ENCODE assay signal across 13 cellular contexts in genomic region chr2:70181363-70181956, GRCh38. TPM values are rescaled to one million over a fixed set of nuclear protein-coding genes. Genes with fewer than 3 reads are reported as not detected.
DNase-seq lines count a peak whose midpoint lies in the region; ATAC-seq and TF ChIP-seq lines count a peak whose summit lies in the region.
"Had no signal": no experiment of that assay in that cellular context is flagged by ENCODE, and none has a peak within 500 bp of the region (broad histone marks: within the 10 kb centered on the region; RNA-seq: fewer than 3 reads in every experiment).

No MANE protein-coding gene starts in this region.

- ATAC-seq in GM18861 (IDR thresholded peaks at IDR 0.05; ENCODE audit: unreplicated experiment), result peak; percentile 78
- ATAC-seq in GM21737 (IDR thresholded peaks at IDR 0.05; ENCODE audit: unreplicated experiment), result peak; percentile 63
- ATAC-seq in HG03571 (IDR thresholded peaks at IDR 0.05; ENCODE audit: unreplicated experiment), result peak; percentile 80
- peak; percentile 89 to 92 for ATAC-seq in natural killer cell treated with Interleukin-12 subunit alpha and Interleukin-12 subunit beta and Interleukin-15 and Interleukin-18, amount 100 ng/mL, for 72 hours
- ATAC-seq in Right ventricle myocardium superior (ENCODE audit: poor library complexity), result no peak
- no peak for ATAC-seq in upper lobe of left lung (ENCODE audit: low FRiP score in 2 of 2)

- H3K36me3 ChIP-seq in GM23248 (ENCODE audit: low read depth) (peaks cover 18% of the 10 kb centered on the region; the same call in 1 of the 2 replicates), upper lobe of left lung (peaks cover 0 to 58% (median 26%) of the 10 kb centered on the region in 4 donors)

- WGBS in GM23248 (ENCODE audit: low coverage in 1 of 2, low lambda C conversion rate in 2 of 2, missing lambda C conversion rate in 2 of 2), 2 experiments, result 92 to 94% methylated on average over 16 of the region's 16 CpGs
- WGBS in upper lobe of left lung, 2 donors, result 85 to 88% methylated on average over 12 to 16 of the region's 16 CpGs

- in situ Hi-C loops in GM23248 (cut with MboI), result no loop called here

- H3K9me3 ChIP-seq in GM23248 (ENCODE audit: low read depth), result no peaks in the 10 kb centered on the region
- H3K9me3 ChIP-seq in upper lobe of left lung, result no peaks in the 10 kb centered on the region
- H3K9me3 ChIP-seq: tibial artery had no signal

- H3K27ac ChIP-seq in GM23248 (no peak overlapping the region), upper lobe of left lung (no peak overlapping the region)
- H3K27ac ChIP-seq: tibial artery had no signal

- H3K9ac ChIP-seq in GM23248, result no peak overlapping the region

- no peaks in the 10 kb centered on the region for H3K79me2 ChIP-seq in GM23248 (ENCODE audit: insufficient read depth)

- no peak for TF ChIP-seq EP300 in upper lobe of left lung (IDR thresholded peaks at IDR 0.05)

- H3K4me2 ChIP-seq in GM23248 (ENCODE audit: unreplicated experiment), result no peak overlapping the region

- H3F3A ChIP-seq in GM23248 (ENCODE audit: insufficient read depth), result peaks cover 6% of the 10 kb centered on the region

- H3K27ac Mint-ChIP-seq in natural killer cell treated with Interleukin-12 subunit alpha and Interleukin-12 subunit beta and Interleukin-15 and Interleukin-18, amount 100 ng/mL, for 72 hours, result peak overlapping the region; percentile 72 to 78
- H3K27ac Mint-ChIP-seq: activated CD4-positive, alpha-beta memory T cell treated with anti-CD3 and anti-CD28 coated beads, Interleukin-2, amount 10 ng/mL, durations not matched to agents 7 days and 5 days had no signal

- H3K4me3 ChIP-seq in GM23248, result no peak overlapping the region
- H3K4me3 ChIP-seq in upper lobe of left lung, result no peak overlapping the region
- H3K4me3 ChIP-seq: tibial artery had no signal

- H3K36me3 Mint-ChIP-seq in natural killer cell treated with Interleukin-12 subunit alpha and Interleukin-12 subunit beta and Interleukin-15 and Interleukin-18, amount 100 ng/mL, for 72 hours, result no peaks in the 10 kb centered on the region

- no peak overlapping the region for H2AFZ ChIP-seq in GM23248

- H3K4me1 ChIP-seq in GM23248 (ENCODE audit: insufficient read depth), result peaks cover 5% of the 10 kb centered on the region
- no peaks in the 10 kb centered on the region for H3K4me1 ChIP-seq in upper lobe of left lung
- H3K4me1 ChIP-seq: tibial artery had no signal

- no peak for TF ChIP-seq POLR2A in upper lobe of left lung (IDR thresholded peaks at IDR 0.05)

- peak; percentile 63 for DNase-seq in natural killer cell treated with Interleukin-12 subunit alpha and Interleukin-12 subunit beta and Interleukin-15 and Interleukin-18, amount 100 ng/mL, for 72 hours (ENCODE audit: low spot score)
- DNase-seq in stimulated activated CD4-positive, alpha-beta T cell treated with anti-CD3 and anti-CD28 coated beads, Interleukin-2, amount 100 ng/mL, for 24 hours, result no peak
- DNase-seq in Right ventricle myocardium superior (no peak), GM23248 (no peak), upper lobe of left lung (no peak)
- DNase-seq: activated CD4-positive, alpha-beta memory T cell treated with anti-CD3 and anti-CD28 coated beads, Interleukin-2, amount 10 ng/mL, durations not matched to agents 7 days and 5 days; COR-L47; NCI-H2171; stimulated activated CD4-positive, alpha-beta T cell treated with anti-CD3 and anti-CD28 coated beads, Interleukin-4, amount 100 ng/mL, for 24 hours; tibial artery had no signal

- no peak for TF ChIP-seq CTCF in upper lobe of left lung (IDR thresholded peaks at IDR 0.05)

- H3K9me2 ChIP-seq in GM23248 (ENCODE audit: insufficient read depth), result no peaks in the 10 kb centered on the region

- intact Hi-C loops in Right ventricle myocardium superior (cut with DNase I), result no loop called here

- H3K27me3 ChIP-seq in GM23248 (replicated peaks; ENCODE audit: insufficient read depth) (no peaks in the 10 kb centered on the region), upper lobe of left lung (no peaks in the 10 kb centered on the region)
- H3K27me3 ChIP-seq: tibial artery had no signal

- H3K27me3 Mint-ChIP-seq in natural killer cell treated with Interleukin-12 subunit alpha and Interleukin-12 subunit beta and Interleukin-15 and Interleukin-18, amount 100 ng/mL, for 72 hours, result no peaks in the 10 kb centered on the region
- H3K27me3 Mint-ChIP-seq: activated CD4-positive, alpha-beta memory T cell treated with anti-CD3 and anti-CD28 coated beads, Interleukin-2, amount 10 ng/mL, durations not matched to agents 7 days and 5 days had no signal

- peaks cover 9 to 10% of the 10 kb centered on the region in 2 donors for H3K4me1 Mint-ChIP-seq in natural killer cell treated with Interleukin-12 subunit alpha and Interleukin-12 subunit beta and Interleukin-15 and Interleukin-18, amount 100 ng/mL, for 72 hours (ENCODE audit: low read depth in 2 of 2)
- H3K4me1 Mint-ChIP-seq: activated CD4-positive, alpha-beta memory T cell treated with anti-CD3 and anti-CD28 coated beads, Interleukin-2, amount 10 ng/mL, durations not matched to agents 7 days and 5 days had no signal

- no peaks in the 10 kb centered on the region for H3K9me3 Mint-ChIP-seq in natural killer cell treated with Interleukin-12 subunit alpha and Interleukin-12 subunit beta and Interleukin-15 and Interleukin-18, amount 100 ng/mL, for 72 hours
- H3K9me3 Mint-ChIP-seq: activated CD4-positive, alpha-beta memory T cell treated with anti-CD3 and anti-CD28 coated beads, Interleukin-2, amount 10 ng/mL, durations not matched to agents 7 days and 5 days had no signal

- peak overlapping the region; percentile 71 for H3K4me3 Mint-ChIP-seq in natural killer cell treated with Interleukin-12 subunit alpha and Interleukin-12 subunit beta and Interleukin-15 and Interleukin-18, amount 100 ng/mL, for 72 hours
- H3K4me3 Mint-ChIP-seq: activated CD4-positive, alpha-beta memory T cell treated with anti-CD3 and anti-CD28 coated beads, Interleukin-2, amount 10 ng/mL, durations not matched to agents 7 days and 5 days had no signal

- no peaks in the 10 kb centered on the region for H4K20me1 ChIP-seq in GM23248 (ENCODE audit: insufficient read depth)

RNA-seq across cellular contexts. Expression of gene C2orf42, which starts 9.4 kb away (rescaled TPM):
- total RNA-seq in natural killer cell treated with Interleukin-12 subunit alpha and Interleukin-12 subunit beta and Interleukin-15 and Interleukin-18, amount 100 ng/mL, for 72 hours, result 10 to 100 TPM; 24.3 to 26.1 TPM
- 13.6 TPM for total RNA-seq in Right ventricle myocardium superior
- 23.2 and 25.5 TPM in 2 replicates for total RNA-seq in GM23248 (2014; rRNA removed; shearing (Covaris generic))
- polyA plus RNA-seq in GM23248 (2016; fragmentation: Nextera tagmentation; extraction: Ambion mirVana), result 15.5 and 15.7 TPM in 2 replicates
- total RNA-seq in upper lobe of left lung, result 10 to 100 TPM in 4 of 6 donors, 1 to 10 TPM in 2; 7.8 to 15.0 (median 12.4) TPM

Comparison
In these comparisons a context has a peak if more than half of its experiments do, and no peak if none do; other contexts are left out.
1. ATAC-seq: peak in GM18861 (single experiment), GM21737 (single experiment), HG03571 (single experiment) and natural killer cell treated with Interleukin-12 subunit alpha and Interleukin-12 subunit beta and Interleukin-15 and Interleukin-18, amount 100 ng/mL, for 72 hours (2 of 2); none in Right ventricle myocardium superior (single experiment) and upper lobe of left lung (0 of 2).